Comparison of ENCODE assay signal across 1 cellular context in genomic region chr16:69311533-69312388, GRCh38.
TF ChIP-seq lines count a peak whose summit lies in the region.

No MANE protein-coding gene starts in this region.

TF ChIP-seq in K562, 482 proteins besides CTCF, POLR2A, EP300 and RAD21 (continued from another document and continues in another):
- TF ChIP-seq, protein P1, sequence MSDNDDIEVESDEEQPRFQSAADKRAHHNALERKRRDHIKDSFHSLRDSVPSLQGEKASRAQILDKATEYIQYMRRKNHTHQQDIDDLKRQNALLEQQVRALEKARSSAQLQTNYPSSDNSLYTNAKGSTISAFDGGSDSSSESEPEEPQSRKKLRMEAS (CRISPR knock-in tag; IDR thresholded peaks at IDR 0.05): 0 out of 2 replicates have a peak, but pooled peaks have one; percentile 30
- TF ChIP-seq SUPT5H (IDR thresholded peaks at IDR 0.05) (no peak), CCNT2 (IDR thresholded peaks at IDR 0.05; ENCODE audit: borderline replicate concordance, extremely low read depth, insufficient read length, low read depth, low read length) (peak; percentile 27), HDAC1 (IDR thresholded peaks at IDR 0.05) (peak in 1 of 2 experiments; percentile 75; a peak in 2 of 4 replicates), TEAD2 (tag; IDR thresholded peaks at IDR 0.05) (no peak), HMGN3 (IDR thresholded peaks at IDR 0.05; ENCODE audit: borderline replicate concordance, extremely low read depth, insufficient read length, low read depth, low read length) (peak; percentile 39), UBTF (IDR thresholded peaks at IDR 0.05; ENCODE audit: borderline replicate concordance in 1 of 2, low read depth in 2 of 2, low read length in 2 of 2) (0 out of 4 replicates have a peak, but pooled peaks of 1 of the 2 experiments have one; percentile 52), ZBTB1 (CRISPR knock-in tag; IDR thresholded peaks at IDR 0.05; ENCODE audit: borderline replicate concordance, low read depth) (peak; percentile 46; the same call in 1 of the 2 replicates), ZBTB9 (CRISPR knock-in tag; IDR thresholded peaks at IDR 0.05) (0 out of 2 replicates have a peak, but pooled peaks have one; percentile 61), HIVEP1 (CRISPR knock-in tag; IDR thresholded peaks at IDR 0.05) (no peak), PHF8 (IDR thresholded peaks at IDR 0.05; ENCODE audit: borderline replicate concordance, low read length) (peak; percentile 8; the same call in 1 of the 2 replicates), SNIP1 (IDR thresholded peaks at IDR 0.05; ENCODE audit: low read depth) (no peak), MIER1 (IDR thresholded peaks at IDR 0.05; ENCODE audit: low read depth) (no peak), GATAD2A (IDR thresholded peaks at IDR 0.05) (no peak), E2F1 (CRISPR knock-in tag; IDR thresholded peaks at IDR 0.05) (0 out of 2 replicates have a peak, but pooled peaks have one; percentile 4), ZNF740 (CRISPR knock-in tag; IDR thresholded peaks at IDR 0.05) (no peak), ZNF740 (tag; IDR thresholded peaks at IDR 0.05) (no peak), IRF1 (CRISPR knock-in tag; IDR thresholded peaks at IDR 0.05; ENCODE audit: borderline replicate concordance) (no peak), ZNF311 (CRISPR knock-in tag; IDR thresholded peaks at IDR 0.05) (no peak), PHTF2 (CRISPR knock-in tag; IDR thresholded peaks at IDR 0.05) (no peak), REST (CRISPR knock-in tag; IDR thresholded peaks at IDR 0.05; ENCODE audit: low read depth) (peak; percentile 80), HDAC2 (IDR thresholded peaks at IDR 0.05) (peak; percentile 48; the same call in 1 of the 2 replicates), RBFOX2 (IDR thresholded peaks at IDR 0.05; ENCODE audit: low read depth, low read length) (peak; percentile 63), HNRNPL (IDR thresholded peaks at IDR 0.05; ENCODE audit: low read depth, low read length) (peak; percentile 66)
- TF ChIP-seq, protein P2, sequence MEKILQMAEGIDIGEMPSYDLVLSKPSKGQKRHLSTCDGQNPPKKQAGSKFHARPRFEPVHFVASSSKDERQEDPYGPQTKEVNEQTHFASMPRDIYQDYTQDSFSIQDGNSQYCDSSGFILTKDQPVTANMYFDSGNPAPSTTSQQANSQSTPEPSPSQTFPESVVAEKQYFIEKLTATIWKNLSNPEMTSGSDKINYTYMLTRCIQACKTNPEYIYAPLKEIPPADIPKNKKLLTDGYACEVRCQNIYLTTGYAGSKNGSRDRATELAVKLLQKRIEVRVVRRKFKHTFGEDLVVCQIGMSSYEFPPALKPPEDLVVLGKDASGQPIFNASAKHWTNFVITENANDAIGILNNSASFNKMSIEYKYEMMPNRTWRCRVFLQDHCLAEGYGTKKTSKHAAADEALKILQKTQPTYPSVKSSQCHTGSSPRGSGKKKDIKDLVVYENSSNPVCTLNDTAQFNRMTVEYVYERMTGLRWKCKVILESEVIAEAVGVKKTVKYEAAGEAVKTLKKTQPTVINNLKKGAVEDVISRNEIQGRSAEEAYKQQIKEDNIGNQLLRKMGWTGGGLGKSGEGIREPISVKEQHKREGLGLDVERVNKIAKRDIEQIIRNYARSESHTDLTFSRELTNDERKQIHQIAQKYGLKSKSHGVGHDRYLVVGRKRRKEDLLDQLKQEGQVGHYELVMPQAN (IDR thresholded peaks at IDR 0.05; ENCODE audit: borderline replicate concordance): peak; percentile 76
- TF ChIP-seq, protein P3, sequence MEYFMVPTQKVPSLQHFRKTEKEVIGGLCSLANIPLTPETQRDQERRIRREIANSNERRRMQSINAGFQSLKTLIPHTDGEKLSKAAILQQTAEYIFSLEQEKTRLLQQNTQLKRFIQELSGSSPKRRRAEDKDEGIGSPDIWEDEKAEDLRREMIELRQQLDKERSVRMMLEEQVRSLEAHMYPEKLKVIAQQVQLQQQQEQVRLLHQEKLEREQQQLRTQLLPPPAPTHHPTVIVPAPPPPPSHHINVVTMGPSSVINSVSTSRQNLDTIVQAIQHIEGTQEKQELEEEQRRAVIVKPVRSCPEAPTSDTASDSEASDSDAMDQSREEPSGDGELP (CRISPR knock-in tag; IDR thresholded peaks at IDR 0.05; ENCODE audit: borderline replicate concordance): peak; percentile 46; the same call in 1 of the 2 replicates
- TF ChIP-seq, protein P4, sequence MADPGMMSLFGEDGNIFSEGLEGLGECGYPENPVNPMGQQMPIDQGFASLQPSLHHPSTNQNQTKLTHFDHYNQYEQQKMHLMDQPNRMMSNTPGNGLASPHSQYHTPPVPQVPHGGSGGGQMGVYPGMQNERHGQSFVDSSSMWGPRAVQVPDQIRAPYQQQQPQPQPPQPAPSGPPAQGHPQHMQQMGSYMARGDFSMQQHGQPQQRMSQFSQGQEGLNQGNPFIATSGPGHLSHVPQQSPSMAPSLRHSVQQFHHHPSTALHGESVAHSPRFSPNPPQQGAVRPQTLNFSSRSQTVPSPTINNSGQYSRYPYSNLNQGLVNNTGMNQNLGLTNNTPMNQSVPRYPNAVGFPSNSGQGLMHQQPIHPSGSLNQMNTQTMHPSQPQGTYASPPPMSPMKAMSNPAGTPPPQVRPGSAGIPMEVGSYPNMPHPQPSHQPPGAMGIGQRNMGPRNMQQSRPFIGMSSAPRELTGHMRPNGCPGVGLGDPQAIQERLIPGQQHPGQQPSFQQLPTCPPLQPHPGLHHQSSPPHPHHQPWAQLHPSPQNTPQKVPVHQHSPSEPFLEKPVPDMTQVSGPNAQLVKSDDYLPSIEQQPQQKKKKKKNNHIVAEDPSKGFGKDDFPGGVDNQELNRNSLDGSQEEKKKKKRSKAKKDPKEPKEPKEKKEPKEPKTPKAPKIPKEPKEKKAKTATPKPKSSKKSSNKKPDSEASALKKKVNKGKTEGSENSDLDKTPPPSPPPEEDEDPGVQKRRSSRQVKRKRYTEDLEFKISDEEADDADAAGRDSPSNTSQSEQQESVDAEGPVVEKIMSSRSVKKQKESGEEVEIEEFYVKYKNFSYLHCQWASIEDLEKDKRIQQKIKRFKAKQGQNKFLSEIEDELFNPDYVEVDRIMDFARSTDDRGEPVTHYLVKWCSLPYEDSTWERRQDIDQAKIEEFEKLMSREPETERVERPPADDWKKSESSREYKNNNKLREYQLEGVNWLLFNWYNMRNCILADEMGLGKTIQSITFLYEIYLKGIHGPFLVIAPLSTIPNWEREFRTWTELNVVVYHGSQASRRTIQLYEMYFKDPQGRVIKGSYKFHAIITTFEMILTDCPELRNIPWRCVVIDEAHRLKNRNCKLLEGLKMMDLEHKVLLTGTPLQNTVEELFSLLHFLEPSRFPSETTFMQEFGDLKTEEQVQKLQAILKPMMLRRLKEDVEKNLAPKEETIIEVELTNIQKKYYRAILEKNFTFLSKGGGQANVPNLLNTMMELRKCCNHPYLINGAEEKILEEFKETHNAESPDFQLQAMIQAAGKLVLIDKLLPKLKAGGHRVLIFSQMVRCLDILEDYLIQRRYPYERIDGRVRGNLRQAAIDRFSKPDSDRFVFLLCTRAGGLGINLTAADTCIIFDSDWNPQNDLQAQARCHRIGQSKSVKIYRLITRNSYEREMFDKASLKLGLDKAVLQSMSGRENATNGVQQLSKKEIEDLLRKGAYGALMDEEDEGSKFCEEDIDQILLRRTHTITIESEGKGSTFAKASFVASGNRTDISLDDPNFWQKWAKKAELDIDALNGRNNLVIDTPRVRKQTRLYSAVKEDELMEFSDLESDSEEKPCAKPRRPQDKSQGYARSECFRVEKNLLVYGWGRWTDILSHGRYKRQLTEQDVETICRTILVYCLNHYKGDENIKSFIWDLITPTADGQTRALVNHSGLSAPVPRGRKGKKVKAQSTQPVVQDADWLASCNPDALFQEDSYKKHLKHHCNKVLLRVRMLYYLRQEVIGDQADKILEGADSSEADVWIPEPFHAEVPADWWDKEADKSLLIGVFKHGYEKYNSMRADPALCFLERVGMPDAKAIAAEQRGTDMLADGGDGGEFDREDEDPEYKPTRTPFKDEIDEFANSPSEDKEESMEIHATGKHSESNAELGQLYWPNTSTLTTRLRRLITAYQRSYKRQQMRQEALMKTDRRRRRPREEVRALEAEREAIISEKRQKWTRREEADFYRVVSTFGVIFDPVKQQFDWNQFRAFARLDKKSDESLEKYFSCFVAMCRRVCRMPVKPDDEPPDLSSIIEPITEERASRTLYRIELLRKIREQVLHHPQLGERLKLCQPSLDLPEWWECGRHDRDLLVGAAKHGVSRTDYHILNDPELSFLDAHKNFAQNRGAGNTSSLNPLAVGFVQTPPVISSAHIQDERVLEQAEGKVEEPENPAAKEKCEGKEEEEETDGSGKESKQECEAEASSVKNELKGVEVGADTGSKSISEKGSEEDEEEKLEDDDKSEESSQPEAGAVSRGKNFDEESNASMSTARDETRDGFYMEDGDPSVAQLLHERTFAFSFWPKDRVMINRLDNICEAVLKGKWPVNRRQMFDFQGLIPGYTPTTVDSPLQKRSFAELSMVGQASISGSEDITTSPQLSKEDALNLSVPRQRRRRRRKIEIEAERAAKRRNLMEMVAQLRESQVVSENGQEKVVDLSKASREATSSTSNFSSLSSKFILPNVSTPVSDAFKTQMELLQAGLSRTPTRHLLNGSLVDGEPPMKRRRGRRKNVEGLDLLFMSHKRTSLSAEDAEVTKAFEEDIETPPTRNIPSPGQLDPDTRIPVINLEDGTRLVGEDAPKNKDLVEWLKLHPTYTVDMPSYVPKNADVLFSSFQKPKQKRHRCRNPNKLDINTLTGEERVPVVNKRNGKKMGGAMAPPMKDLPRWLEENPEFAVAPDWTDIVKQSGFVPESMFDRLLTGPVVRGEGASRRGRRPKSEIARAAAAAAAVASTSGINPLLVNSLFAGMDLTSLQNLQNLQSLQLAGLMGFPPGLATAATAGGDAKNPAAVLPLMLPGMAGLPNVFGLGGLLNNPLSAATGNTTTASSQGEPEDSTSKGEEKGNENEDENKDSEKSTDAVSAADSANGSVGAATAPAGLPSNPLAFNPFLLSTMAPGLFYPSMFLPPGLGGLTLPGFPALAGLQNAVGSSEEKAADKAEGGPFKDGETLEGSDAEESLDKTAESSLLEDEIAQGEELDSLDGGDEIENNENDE (IDR thresholded peaks at IDR 0.05; ENCODE audit: low read depth, low read length): peak; percentile 30
